21 cellular contexts compared by ENCODE assay signal in the genomic region with DNA sequence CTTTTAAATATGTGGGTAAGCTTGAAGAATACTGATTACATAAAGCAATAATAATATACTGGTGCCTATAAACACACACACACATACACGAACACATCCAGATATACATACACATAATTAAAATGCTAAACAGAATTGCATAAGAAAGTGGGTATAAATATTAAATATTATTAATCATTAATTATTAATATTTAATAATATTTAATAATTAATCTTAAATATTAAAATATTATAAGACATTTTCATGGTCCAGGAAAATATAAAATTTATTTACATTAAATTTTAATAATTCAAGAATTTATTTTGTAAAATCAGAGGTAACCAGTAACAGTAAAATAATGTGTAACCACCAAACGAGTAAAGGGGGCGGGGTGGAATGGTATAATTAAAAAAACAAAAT.
DNase-seq lines count a peak whose midpoint lies in the region; ATAC-seq, FAIRE-seq and TF ChIP-seq lines count a peak whose summit lies in the region.
"Had no signal": no experiment of that assay in that cellular context is flagged by ENCODE, and none has a peak within 500 bp of the region (broad histone marks: within the 10 kb centered on the region; RNA-seq: fewer than 3 reads in every experiment).

No MANE protein-coding gene starts in this region.

- no peaks in the 10 kb centered on the region for H3K36me3 Mint-ChIP-seq in WTC11
- H3K36me3 Mint-ChIP-seq in natural killer cell treated with Interleukin-12 subunit alpha and Interleukin-12 subunit beta and Interleukin-15 and Interleukin-18, amount 100 ng/mL, for 72 hours, result no peaks in the 10 kb centered on the region
- H3K36me3 Mint-ChIP-seq: CD4-positive, alpha-beta memory T cell had no signal

- no peaks in the 10 kb centered on the region for H3K27me3 ChIP-seq in psoas muscle (ENCODE audit: insufficient read depth in 3 of 3, low read length in 2 of 3)
- no peaks in the 10 kb centered on the region for H3K27me3 ChIP-seq in foreskin keratinocyte

- H3K9me3 Mint-ChIP-seq in WTC11, result peaks cover 4% of the 10 kb centered on the region; the same call in 1 of the 2 replicates
- no peaks in the 10 kb centered on the region for H3K9me3 Mint-ChIP-seq in natural killer cell treated with Interleukin-12 subunit alpha and Interleukin-12 subunit beta and Interleukin-15 and Interleukin-18, amount 100 ng/mL, for 72 hours

- FAIRE-seq in G401.6 (lab: Jason Lieb, UNC), result peak; percentile 84
- FAIRE-seq in islet of Langerhans (lab: Jason Lieb, UNC), result peak; percentile 13
- FAIRE-seq: GM12878, GM19239, H54 had no signal

- intact Hi-C loops in psoas muscle (cut with DNase I), result no loop called here

- CTCF ChIA-PET in WTC11 (lab: Charles Lee), result no interaction called here

- peaks cover 11% of the 10 kb centered on the region for H3K4me1 Mint-ChIP-seq in WTC11
- H3K4me1 Mint-ChIP-seq in natural killer cell treated with Interleukin-12 subunit alpha and Interleukin-12 subunit beta and Interleukin-15 and Interleukin-18, amount 100 ng/mL, for 72 hours (ENCODE audit: low read depth in 2 of 2), result no peaks in the 10 kb centered on the region
- H3K4me1 Mint-ChIP-seq: CD4-positive, alpha-beta memory T cell had no signal

- TF ChIP-seq CTCF in WTC11 (IDR thresholded peaks at IDR 0.05), result no peak
- no peak for TF ChIP-seq CTCF in psoas muscle (IDR thresholded peaks at IDR 0.05)
- no peak for TF ChIP-seq CTCF in foreskin keratinocyte (conservative IDR thresholded peaks at IDR 0.05)

- POLR2A ChIA-PET in WTC11 (lab: Charles Lee), result no interaction called here

- no peak for DNase-seq in WTC11 (ENCODE audit: low spot score)
- no peak for DNase-seq in psoas muscle
- no peak for DNase-seq in hepatic stellate cell (ENCODE audit: low spot score)
- DNase-seq in foreskin keratinocyte, result no peak
- DNase-seq in natural killer cell treated with Interleukin-12 subunit alpha and Interleukin-12 subunit beta and Interleukin-15 and Interleukin-18, amount 100 ng/mL, for 72 hours (ENCODE audit: low spot score), result no peak
- DNase-seq: 8988T; C1 segment of cervical spinal cord; Calu3; CD4-positive, alpha-beta memory T cell; COR-L47; DND-41; GDM1; GOT3; HFFc6 had no signal

- no peak for ATAC-seq in WTC11
- no peak for ATAC-seq in psoas muscle
- no peak for ATAC-seq in foreskin keratinocyte
- no peak for ATAC-seq in natural killer cell treated with Interleukin-12 subunit alpha and Interleukin-12 subunit beta and Interleukin-15 and Interleukin-18, amount 100 ng/mL, for 72 hours
- ATAC-seq in GM21529 (IDR thresholded peaks at IDR 0.05; ENCODE audit: unreplicated experiment), result no peak
- ATAC-seq: GM12878 had no signal

- H3K4me1 ChIP-seq in psoas muscle (peaks cover 5% of the 10 kb centered on the region), foreskin keratinocyte (no peaks in the 10 kb centered on the region)
- H3K4me1 ChIP-seq: HAP-1 had no signal

- H3K27ac Mint-ChIP-seq in WTC11, result no peak overlapping the region
- no peak overlapping the region for H3K27ac Mint-ChIP-seq in natural killer cell treated with Interleukin-12 subunit alpha and Interleukin-12 subunit beta and Interleukin-15 and Interleukin-18, amount 100 ng/mL, for 72 hours
- H3K27ac Mint-ChIP-seq: CD4-positive, alpha-beta memory T cell; HFFc6 had no signal

- H3K4me3 ChIP-seq in psoas muscle, result no peak overlapping the region
- H3K4me3 ChIP-seq: GM12878, HAP-1 had no signal

- peaks cover 8% of the 10 kb centered on the region for H3K9me3 ChIP-seq in psoas muscle
- H3K9me3 ChIP-seq: HAP-1 had no signal

- H3K4me3 Mint-ChIP-seq in WTC11, result no peak overlapping the region
- H3K4me3 Mint-ChIP-seq in natural killer cell treated with Interleukin-12 subunit alpha and Interleukin-12 subunit beta and Interleukin-15 and Interleukin-18, amount 100 ng/mL, for 72 hours, result no peak overlapping the region
- H3K4me3 Mint-ChIP-seq: CD4-positive, alpha-beta memory T cell; HFFc6 had no signal

- 78 to 90% (median 88%) methylated on average over 3 of the region's 3 CpGs for WGBS in psoas muscle, 3 donors

- no peaks in the 10 kb centered on the region for H3K27me3 Mint-ChIP-seq in WTC11 (ENCODE audit: low read depth)
- no peaks in the 10 kb centered on the region for H3K27me3 Mint-ChIP-seq in natural killer cell treated with Interleukin-12 subunit alpha and Interleukin-12 subunit beta and Interleukin-15 and Interleukin-18, amount 100 ng/mL, for 72 hours
- H3K27me3 Mint-ChIP-seq: CD4-positive, alpha-beta memory T cell had no signal

- H3K27ac ChIP-seq in psoas muscle (peak overlapping the region; percentile 17), foreskin keratinocyte (no peak overlapping the region)

- H3K36me3 ChIP-seq in psoas muscle (ENCODE audit: insufficient read depth in 1 of 2, low read depth in 1 of 2), result no peaks in the 10 kb centered on the region
- H3K36me3 ChIP-seq: HAP-1 had no signal

TF ChIP-seq in WTC11, 78 proteins besides CTCF, POLR2A, EP300 and RAD21:
- TF ChIP-seq SP1 (CRISPR knock-in tag; conservative IDR thresholded peaks at IDR 0.05) (no peak), HMGA2 (CRISPR knock-in tag; IDR thresholded peaks at IDR 0.05) (peak; percentile 98)
